ENCODE assay signal across 8 cellular contexts in genomic region chr6:3157151-3157933, GRCh38. TPM values are rescaled to one million over a fixed set of nuclear protein-coding genes. Genes with fewer than 3 reads are reported as not detected.
DNase-seq lines count a peak whose midpoint lies in the region; TF ChIP-seq lines count a peak whose summit lies in the region.

TSS of gene TUBB2A (minus strand) at chr6:3157544. CDS start at chr6:3157463, 81 bp downstream.

- 0 to 1% methylated on average over 34 to 65 of the region's 95 CpGs for WGBS in GM23248 (ENCODE audit: low coverage in 1 of 2, low lambda C conversion rate in 2 of 2, missing lambda C conversion rate in 2 of 2), 2 experiments

- H3F3A ChIP-seq in GM23248 (ENCODE audit: insufficient read depth), result peaks cover 36% of the 10 kb centered on the region

- H3K36me3 ChIP-seq in GM06990 (ENCODE audit: control insufficient read depth, insufficient read depth, low read length) (no peaks in the 10 kb centered on the region; the same call in none of the 2 replicates), GM23248 (ENCODE audit: low read depth) (peaks cover 23% of the 10 kb centered on the region), ascending aorta (peaks cover 4 to 9% of the 10 kb centered on the region in 2 donors)

- H3K27me3 ChIP-seq in GM06990 (replicated peaks; ENCODE audit: control insufficient read depth, insufficient read depth, low read length) (no peaks in the 10 kb centered on the region), GM23248 (replicated peaks; ENCODE audit: insufficient read depth) (no peaks in the 10 kb centered on the region), ascending aorta (no peaks in the 10 kb centered on the region)

- in situ Hi-C loops in GM23248 (cut with MboI), result no loop called here

- intact Hi-C loops in ascending aorta (cut with DNase I), result loop anchor here (1.0 to 5.0 kb wide), 6 partner anchors 31 to 865 kb away; partner anchors contain the start of genes BPHL and RIPK1

- H3K4me3 ChIP-seq in GM06990 (replicated peaks; ENCODE audit: low read depth, low read length) (peak within 1 kb of the TSS; percentile 80), GM23248 (peak within 1 kb of the TSS; percentile 98), LNCaP clone FGC (ENCODE audit: low read depth, low read length) (peak within 1 kb of the TSS; percentile 68), ascending aorta (peak within 1 kb of the TSS; percentile 70 to 99)

- no peaks in the 10 kb centered on the region for H3K9me3 ChIP-seq in GM23248 (ENCODE audit: low read depth)
- H3K9me3 ChIP-seq in ascending aorta, result no peaks in the 10 kb centered on the region

- H3K9me3 Mint-ChIP-seq in T-helper 2 cell treated with Interferon-gamma antibody and Interleukin-4, amounts not matched to agents 5 μg/mL and 100 μg/mL, for 36 hours, result peaks cover 3% of the 10 kb centered on the region

- no peaks in the 10 kb centered on the region for H3K9me2 ChIP-seq in GM23248 (ENCODE audit: insufficient read depth)

- DNase-seq in GM06990 (ENCODE audit: extremely low read depth, insufficient read length), result peak; percentile 88
- DNase-seq in GM23248, result peak; percentile 94
- no peak for DNase-seq in LNCaP clone FGC (ENCODE audit: low read depth)
- peak; percentile 85 for DNase-seq in T-helper 2 cell treated with Interferon-gamma antibody and Interleukin-4, amounts not matched to agents 5 μg/mL and 100 μg/mL, for 36 hours (ENCODE audit: low spot score)
- DNase-seq in ascending aorta (ENCODE audit: low spot score in 2 of 2), result peak in 1 of 2 donors; percentile 91
- peak; percentile 98 for DNase-seq in hepatic stellate cell (ENCODE audit: low spot score)
- peak; percentile 91 for DNase-seq in retina
- no peak for DNase-seq in AML-193 (lab: John Stamatoyannopoulos, UW)

- peak within 1 kb of the TSS; percentile 82 for H3K27ac Mint-ChIP-seq in T-helper 2 cell treated with Interferon-gamma antibody and Interleukin-4, amounts not matched to agents 5 μg/mL and 100 μg/mL, for 36 hours

- H3K36me3 Mint-ChIP-seq in T-helper 2 cell treated with Interferon-gamma antibody and Interleukin-4, amounts not matched to agents 5 μg/mL and 100 μg/mL, for 36 hours (ENCODE audit: low read depth), result peaks cover 3% of the 10 kb centered on the region

- no peak for TF ChIP-seq CTCF in GM06990 (IDR thresholded peaks at IDR 0.05; ENCODE audit: insufficient read depth, low read length, poor library complexity, severe bottlenecking)
- peak; percentile 44 for TF ChIP-seq CTCF in LNCaP clone FGC (IDR thresholded peaks at IDR 0.05; ENCODE audit: control insufficient read depth, extremely low read depth, insufficient read depth)
- TF ChIP-seq CTCF in ascending aorta (IDR thresholded peaks at IDR 0.05), result peak; percentile 22 to 62 (median 36)

- peak within 1 kb of the TSS; percentile 96 for H3K4me2 ChIP-seq in GM23248 (ENCODE audit: unreplicated experiment)

- H3K4me1 ChIP-seq in GM23248 (ENCODE audit: insufficient read depth) (no peaks in the 10 kb centered on the region), ascending aorta (peaks cover 0 to 3% of the 10 kb centered on the region in 2 donors)

- H3K27me3 Mint-ChIP-seq in T-helper 2 cell treated with Interferon-gamma antibody and Interleukin-4, amounts not matched to agents 5 μg/mL and 100 μg/mL, for 36 hours (ENCODE audit: low read depth), result peaks cover 52% of the 10 kb centered on the region

- peaks cover 16% of the 10 kb centered on the region for H3K4me1 Mint-ChIP-seq in T-helper 2 cell treated with Interferon-gamma antibody and Interleukin-4, amounts not matched to agents 5 μg/mL and 100 μg/mL, for 36 hours (ENCODE audit: low read depth)

- H4K20me1 ChIP-seq in GM23248 (ENCODE audit: insufficient read depth), result no peaks in the 10 kb centered on the region; the same call in 1 of the 2 replicates

- H3K9ac ChIP-seq in GM23248, result peak within 1 kb of the TSS; percentile 99

- H3K4me3 Mint-ChIP-seq in T-helper 2 cell treated with Interferon-gamma antibody and Interleukin-4, amounts not matched to agents 5 μg/mL and 100 μg/mL, for 36 hours, result peak within 1 kb of the TSS; percentile 80

- H2AFZ ChIP-seq in GM23248, result peak within 1 kb of the TSS; percentile 15; the same call in 1 of the 2 replicates

- H3K27ac ChIP-seq in GM23248 (peak within 1 kb of the TSS; percentile 89), ascending aorta (peak within 1 kb of the TSS; percentile 99)

- H3K79me2 ChIP-seq in GM23248 (ENCODE audit: insufficient read depth), result peaks cover 21% of the 10 kb centered on the region

RNA-seq across cellular contexts. Expression of gene TUBB2A, which starts in this region (rescaled TPM):
- 163 and 190 TPM in 2 replicates for total RNA-seq in GM23248 (2014; rRNA removed; shearing (Covaris generic))
- polyA plus RNA-seq in GM23248 (2016; fragmentation: Nextera tagmentation; extraction: Ambion mirVana), result 190 and 195 TPM in 2 replicates
- total RNA-seq in ascending aorta, result 121 TPM

Comparison
In these comparisons a context has a peak if more than half of its experiments do, and no peak if none do; other contexts are left out.
1. DNase-seq: peak in GM06990 (single experiment), GM23248 (single experiment), T-helper 2 cell treated with Interferon-gamma antibody and Interleukin-4, amounts not matched to agents 5 μg/mL and 100 μg/mL, for 36 hours (single experiment), hepatic stellate cell (single experiment) and retina (single experiment); none in LNCaP clone FGC (single experiment) and AML-193 (0 of 2).
2. Peak in every context shown above with its lines, with median percentiles within 50 percentile points of each other: H3K4me3 ChIP-seq.